8 cellular contexts compared by ENCODE assay signal in the genomic region with DNA sequence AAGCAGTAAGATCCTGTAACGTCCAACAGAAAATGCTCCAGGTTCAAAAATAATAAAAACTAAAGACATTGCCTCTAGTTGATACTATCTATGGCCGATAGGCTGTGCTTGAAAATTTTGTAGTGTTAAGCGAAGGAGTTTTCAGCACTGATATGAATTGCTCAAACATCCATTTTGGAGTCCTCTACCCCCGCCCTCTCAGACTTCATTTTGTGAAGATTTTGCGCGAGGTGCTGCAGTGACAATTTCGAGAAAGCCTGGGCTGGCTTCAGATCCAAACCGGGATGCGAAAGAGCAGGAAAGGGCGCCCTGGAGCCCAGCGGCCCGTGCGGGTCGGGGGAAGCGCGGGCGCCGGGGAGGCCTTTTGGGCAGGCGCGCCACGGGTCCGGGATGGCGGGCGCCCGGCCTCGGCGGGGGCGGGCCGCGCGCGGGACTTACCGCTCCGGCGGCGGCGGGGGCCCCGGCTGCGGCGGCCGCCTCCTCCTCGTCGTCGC. TPM values are rescaled to one million over a fixed set of nuclear protein-coding genes. Genes with fewer than 3 reads are reported as not detected.
DNase-seq lines count a peak whose midpoint lies in the region; ATAC-seq, FAIRE-seq and TF ChIP-seq lines count a peak whose summit lies in the region.

No MANE protein-coding gene starts in this region.

- ATAC-seq in GM21367 (IDR thresholded peaks at IDR 0.05; ENCODE audit: unreplicated experiment) (peak; percentile 9), Panc1 (peak; percentile 8)

- H3K4me3 Mint-ChIP-seq in astrocyte (ENCODE audit: unreplicated experiment) = peak overlapping the region; percentile 98

- no peak for FAIRE-seq in astrocyte (lab: Jason Lieb, UNC)

- TF ChIP-seq CTCF in Panc1 (IDR thresholded peaks at IDR 0.05) (peak; percentile 14; the same call in 1 of the 2 replicates), astrocyte (IDR thresholded peaks at IDR 0.05; ENCODE audit: insufficient read depth, low read depth, low read length) (no peak)

- BruUV-seq in Panc1 (replicated peaks; lab: Mats Ljungman, UMichigan) = no TSS peak

- in situ Hi-C loops in Panc1 (cut with HindIII; ENCODE audit: low pct_unique_long_range_greater_than_20kb, low sequenced_read_pairs) = no loop called here

- peak overlapping the region; percentile 79 to 96 for H3K4me3 ChIP-seq in Panc1 (ENCODE audit: low read depth in 2 of 2, low read length in 2 of 2)
- peak overlapping the region; percentile 81 for H3K4me3 ChIP-seq in astrocyte (ENCODE audit: insufficient read depth, low read depth, low read length)

- peaks cover 29% of the 10 kb centered on the region for H3K4me1 ChIP-seq in Panc1 (ENCODE audit: control insufficient read depth, insufficient read depth, low read length)
- peaks cover 11% of the 10 kb centered on the region for H3K4me1 ChIP-seq in astrocyte (ENCODE audit: insufficient read depth, low read length)

- H3K9me3 ChIP-seq in Panc1 (ENCODE audit: control insufficient read depth, insufficient read depth, low read depth, low read length) (peaks cover 9% of the 10 kb centered on the region; the same call in 1 of the 2 replicates), astrocyte (ENCODE audit: insufficient read depth, low read depth, low read length) (no peaks in the 10 kb centered on the region)

- H3K36me3 ChIP-seq in Panc1 (ENCODE audit: control insufficient read depth, insufficient read depth, low read length) (peaks cover 17% of the 10 kb centered on the region; the same call in 1 of the 2 replicates), astrocyte (ENCODE audit: insufficient read depth, low read length) (peaks cover 7% of the 10 kb centered on the region)

- peak overlapping the region; percentile 91 for H3K9ac ChIP-seq in astrocyte (ENCODE audit: low read length)

- CTCF ChIA-PET in Panc1 (lab: Charles Lee) = no interaction called here

- H3K9me3 Mint-ChIP-seq in astrocyte (ENCODE audit: unreplicated experiment) = peaks cover 2% of the 10 kb centered on the region

- no peak overlapping the region for H2AFZ ChIP-seq in astrocyte (ENCODE audit: low read depth, low read length)

- POLR2A ChIA-PET in Panc1 (lab: Charles Lee) = no interaction called here

- intact Hi-C loops in Panc1 (cut with micrococcal nuclease; ENCODE audit: unreplicated experiment) = no loop called here

- peak overlapping the region; percentile 60 for H3K27ac Mint-ChIP-seq in astrocyte (ENCODE audit: unreplicated experiment)

- H3K4me1 Mint-ChIP-seq in astrocyte (ENCODE audit: low read depth, unreplicated experiment) = peaks cover 15% of the 10 kb centered on the region

- no peaks in the 10 kb centered on the region for H3K27me3 ChIP-seq in Panc1 (ENCODE audit: control insufficient read depth, insufficient read depth, low read length)
- no peaks in the 10 kb centered on the region for H3K27me3 ChIP-seq in astrocyte (ENCODE audit: insufficient read depth, low read length)

- H3K4me2 ChIP-seq in astrocyte (ENCODE audit: low read length) = peak overlapping the region; percentile 91

- peaks cover 51% of the 10 kb centered on the region for H3K79me2 ChIP-seq in astrocyte (ENCODE audit: insufficient read depth, low read length)

- DNase-seq in GDM1 (lab: John Stamatoyannopoulos, UW) = peak; percentile 45
- peak; percentile 31 for DNase-seq in HPDE6-E6E7 (ENCODE audit: extremely low spot score)
- DNase-seq in Panc1 (ENCODE audit: low read depth, low spot score) = no peak
- peak; percentile 68 for DNase-seq in astrocyte (ENCODE audit: low read depth)
- DNase-seq in inferior parietal cortex (ENCODE audit: extremely low spot score) = peak; percentile 57
- peak; percentile 43 to 47 for DNase-seq in stimulated activated CD4-positive, alpha-beta T cell treated with anti-CD3 and anti-CD28 coated beads, Interleukin-15, amount 100 ng/mL, for 48 hours (ENCODE audit: low read depth in 2 of 2)
- DNase-seq in iPS-NIHi11 (ENCODE audit: low spot score) = no peak

- no peaks in the 10 kb centered on the region for H3K27me3 Mint-ChIP-seq in astrocyte (ENCODE audit: low read depth, unreplicated experiment)

- H3K36me3 Mint-ChIP-seq in astrocyte (ENCODE audit: low read depth, unreplicated experiment) = peaks cover 15% of the 10 kb centered on the region

- H4K20me1 ChIP-seq in astrocyte (ENCODE audit: insufficient read depth, low read length) = peaks cover 39% of the 10 kb centered on the region

- H3K27ac ChIP-seq in Panc1 (ENCODE audit: low read length) (peak overlapping the region; percentile 98), astrocyte (ENCODE audit: low read depth, low read length) (peak overlapping the region; percentile 93)

RNA-seq across cellular contexts. Expression of gene SP3, which starts 1.8 kb away (rescaled TPM):
- total RNA-seq in Panc1 (2021; ENCODE audit: unreplicated experiment) (80.2 TPM), astrocyte (58.8 and 59.6 TPM in 2 replicates)
- polyA plus RNA-seq in Panc1 (2012; ENCODE audit: insufficient read length) = 40.3 TPM

Comparison
In these comparisons a context has a peak if more than half of its experiments do, and no peak if none do; other contexts are left out.
1. DNase-seq: peak in GDM1 (single experiment), HPDE6-E6E7 (single experiment), astrocyte (single experiment), inferior parietal cortex (single experiment) and stimulated activated CD4-positive, alpha-beta T cell treated with anti-CD3 and anti-CD28 coated beads, Interleukin-15, amount 100 ng/mL, for 48 hours (2 of 2); none in Panc1 (single experiment) and iPS-NIHi11 (single experiment).